Comparison of ENCODE assay signal across 9 cellular contexts in genomic region chr13:66312312-66313087, GRCh38.
DNase-seq lines count a peak whose midpoint lies in the region; FAIRE-seq and TF ChIP-seq lines count a peak whose summit lies in the region.
"Had no signal": no experiment of that assay in that cellular context is flagged by ENCODE, and none has a peak within 500 bp of the region (broad histone marks: within the 10 kb centered on the region; RNA-seq: fewer than 3 reads in every experiment).

No MANE protein-coding gene starts in this region.

- H3K4me3 ChIP-seq in epithelial cell of esophagus (ENCODE audit: low read length), result no peak overlapping the region

- FAIRE-seq in RCC 7860 (lab: Jason Lieb, UNC) (no peak), HTR-8/SVneo (lab: Jason Lieb, UNC) (no peak)

- no peak for TF ChIP-seq CTCF in epithelial cell of esophagus (IDR thresholded peaks at IDR 0.05; ENCODE audit: insufficient read depth, low read depth, low read length, missing control alignments)

- intact Hi-C loops in posterior vena cava (cut with DNase I), result no loop called here

- peak; percentile 3 for DNase-seq in G401 (ENCODE audit: low spot score)
- peak; percentile 12 to 71 for DNase-seq in NCI-H2081 (lab: John Stamatoyannopoulos, UW)
- DNase-seq in epithelial cell of esophagus (ENCODE audit: low read depth), result peak; percentile 7
- peak; percentile 33 for DNase-seq in renal cortical epithelial cell (ENCODE audit: low read depth)
- no peak for DNase-seq in posterior vena cava (ENCODE audit: low spot score)
- DNase-seq in RCC 7860 (ENCODE audit: low spot score), result no peak
- no peak for DNase-seq in HTR-8/SVneo (ENCODE audit: insufficient read length, low spot score)
- DNase-seq: activated CD4-positive, CD25-positive, alpha-beta regulatory T cell treated with anti-CD3 and anti-CD28 coated beads, Interleukin-2, amount 50 U/mL, for 72 hours; stimulated activated CD4-positive, alpha-beta T cell treated with anti-CD3 and anti-CD28 coated beads, Interleukin-1b, Interleukin-23, amount 100 ng/mL, for 48 hours had no signal

- in situ Hi-C loops in G401 (cut with HindIII; ENCODE audit: low sequenced_read_pairs), result no loop called here

Comparison
In these comparisons a context has a peak if more than half of its experiments do, and no peak if none do; other contexts are left out.
1. DNase-seq: peak in G401 (single experiment), NCI-H2081 (2 of 2), epithelial cell of esophagus (single experiment) and renal cortical epithelial cell (single experiment); none in posterior vena cava (single experiment), RCC 7860 (single experiment) and HTR-8/SVneo (single experiment).